In genomic region chr20:4082406-4083102, GRCh38 we compare ENCODE assay signal across 1 cellular context.
A peak's percentile ranks its signal among the peaks of the same experiment; 100 is the strongest.
TF ChIP-seq lines count a peak whose summit lies in the region.

No MANE protein-coding gene starts in this region.

TF ChIP-seq in HepG2, 621 proteins besides CTCF, POLR2A, EP300 and RAD21 (continued from another document and continues in another):
- TF ChIP-seq ZBTB14 (CRISPR knock-in tag; IDR thresholded peaks at IDR 0.05) (no peak), TEF (CRISPR knock-in tag; IDR thresholded peaks at IDR 0.05) (no peak), ZNF510 (CRISPR knock-in tag; IDR thresholded peaks at IDR 0.05; ENCODE audit: low read depth) (no peak), HDAC6 (IDR thresholded peaks at IDR 0.05; ENCODE audit: low read depth, low read length) (no peak), ZNF607 (CRISPR knock-in tag; IDR thresholded peaks at IDR 0.05; ENCODE audit: borderline replicate concordance) (no peak), DRAP1 (CRISPR knock-in tag; IDR thresholded peaks at IDR 0.05) (no peak), BRCA1 (CRISPR knock-in tag; IDR thresholded peaks at IDR 0.05) (no peak), FOXM1 (CRISPR knock-in tag; IDR thresholded peaks at IDR 0.05) (no peak), ZBTB3 (CRISPR knock-in tag; IDR thresholded peaks at IDR 0.05; ENCODE audit: borderline replicate concordance, low read depth) (no peak), ZNF598 (CRISPR knock-in tag; IDR thresholded peaks at IDR 0.05; ENCODE audit: borderline replicate concordance) (no peak), XRCC5 (optimal IDR thresholded peaks at IDR 0.05; ENCODE audit: low read length) (no peak), TRIM22 (IDR thresholded peaks at IDR 0.05) (no peak), ZSCAN12 (CRISPR knock-in tag; IDR thresholded peaks at IDR 0.05) (no peak), MBD4 (IDR thresholded peaks at IDR 0.05; ENCODE audit: borderline replicate concordance, low read length) (no peak), ZNF687 (CRISPR knock-in tag; IDR thresholded peaks at IDR 0.05) (no peak; the same call in 1 of the 2 replicates), HMGXB4 (CRISPR knock-in tag; IDR thresholded peaks at IDR 0.05; ENCODE audit: borderline replicate concordance in 1 of 2, low read depth in 1 of 2) (peak in 1 of 2 experiments; percentile 44; a peak in 2 of 4 replicates), PCBP2 (optimal IDR thresholded peaks at IDR 0.05; ENCODE audit: low read depth, low read length, poor library complexity, severe bottlenecking) (no peak), ZNF512B (CRISPR knock-in tag; IDR thresholded peaks at IDR 0.05; ENCODE audit: borderline replicate concordance) (no peak), ZNF329 (CRISPR knock-in tag; IDR thresholded peaks at IDR 0.05; ENCODE audit: low read depth) (no peak), ZNF674 (CRISPR knock-in tag; IDR thresholded peaks at IDR 0.05; ENCODE audit: low read depth) (no peak), MEF2D (CRISPR knock-in tag; IDR thresholded peaks at IDR 0.05) (0 out of 2 replicates have a peak, but pooled peaks have one; percentile 24), ZKSCAN8 (CRISPR knock-in tag; IDR thresholded peaks at IDR 0.05; ENCODE audit: borderline replicate concordance) (no peak), FOXC1 (CRISPR knock-in tag; IDR thresholded peaks at IDR 0.05; ENCODE audit: borderline replicate concordance) (no peak; the same call in 1 of the 2 replicates), PATZ1 (CRISPR knock-in tag; IDR thresholded peaks at IDR 0.05) (peak; percentile 59), KDM5B (CRISPR knock-in tag; IDR thresholded peaks at IDR 0.05; ENCODE audit: borderline replicate concordance) (no peak), ZFY (CRISPR knock-in tag; IDR thresholded peaks at IDR 0.05) (no peak), ZMYM3 (CRISPR knock-in tag; IDR thresholded peaks at IDR 0.05) (no peak), ZNF691 (CRISPR knock-in tag; IDR thresholded peaks at IDR 0.05; ENCODE audit: borderline replicate concordance, low read depth) (peak; percentile 49; the same call in 1 of the 2 replicates), ZNF563 (CRISPR knock-in tag; IDR thresholded peaks at IDR 0.05) (no peak), ZNF660 (CRISPR knock-in tag; IDR thresholded peaks at IDR 0.05; ENCODE audit: borderline replicate concordance, low read depth) (no peak), NCOA5 (CRISPR knock-in tag; IDR thresholded peaks at IDR 0.05) (no peak), FOXA1 (IDR thresholded peaks at IDR 0.05) (no peak), FOXA1 (CRISPR knock-in tag; IDR thresholded peaks at IDR 0.05) (peak; percentile 62; the same call in 1 of the 2 replicates), E2F5 (CRISPR knock-in tag; conservative IDR thresholded peaks at IDR 0.05) (no peak), ZNF230 (CRISPR knock-in tag; IDR thresholded peaks at IDR 0.05) (no peak), RXRB (CRISPR knock-in tag; IDR thresholded peaks at IDR 0.05; ENCODE audit: borderline replicate concordance) (0 out of 2 replicates have a peak, but pooled peaks have one; percentile 19), ZNF556 (CRISPR knock-in tag; IDR thresholded peaks at IDR 0.05; ENCODE audit: borderline replicate concordance) (0 out of 2 replicates have a peak, but pooled peaks have one; percentile 18), NFE2L2 (IDR thresholded peaks at IDR 0.05; ENCODE audit: low read length) (no peak), BCLAF1 (IDR thresholded peaks at IDR 0.05) (no peak), GZF1 (CRISPR knock-in tag; IDR thresholded peaks at IDR 0.05) (no peak), ZNF83 (CRISPR knock-in tag; IDR thresholded peaks at IDR 0.05; ENCODE audit: borderline replicate concordance) (no peak), ZNF761 (CRISPR knock-in tag; conservative IDR thresholded peaks at IDR 0.05) (no peak), POGZ (CRISPR knock-in tag; IDR thresholded peaks at IDR 0.05) (peak; percentile 22; the same call in 1 of the 2 replicates), JUN (CRISPR knock-in tag; IDR thresholded peaks at IDR 0.05) (no peak), ISL2 (CRISPR knock-in tag; IDR thresholded peaks at IDR 0.05) (no peak), TAF15 (IDR thresholded peaks at IDR 0.05; ENCODE audit: low read depth, low read length, poor library complexity, severe bottlenecking) (no peak)
